ENCODE assay signal across 8 cellular contexts in the genomic region with DNA sequence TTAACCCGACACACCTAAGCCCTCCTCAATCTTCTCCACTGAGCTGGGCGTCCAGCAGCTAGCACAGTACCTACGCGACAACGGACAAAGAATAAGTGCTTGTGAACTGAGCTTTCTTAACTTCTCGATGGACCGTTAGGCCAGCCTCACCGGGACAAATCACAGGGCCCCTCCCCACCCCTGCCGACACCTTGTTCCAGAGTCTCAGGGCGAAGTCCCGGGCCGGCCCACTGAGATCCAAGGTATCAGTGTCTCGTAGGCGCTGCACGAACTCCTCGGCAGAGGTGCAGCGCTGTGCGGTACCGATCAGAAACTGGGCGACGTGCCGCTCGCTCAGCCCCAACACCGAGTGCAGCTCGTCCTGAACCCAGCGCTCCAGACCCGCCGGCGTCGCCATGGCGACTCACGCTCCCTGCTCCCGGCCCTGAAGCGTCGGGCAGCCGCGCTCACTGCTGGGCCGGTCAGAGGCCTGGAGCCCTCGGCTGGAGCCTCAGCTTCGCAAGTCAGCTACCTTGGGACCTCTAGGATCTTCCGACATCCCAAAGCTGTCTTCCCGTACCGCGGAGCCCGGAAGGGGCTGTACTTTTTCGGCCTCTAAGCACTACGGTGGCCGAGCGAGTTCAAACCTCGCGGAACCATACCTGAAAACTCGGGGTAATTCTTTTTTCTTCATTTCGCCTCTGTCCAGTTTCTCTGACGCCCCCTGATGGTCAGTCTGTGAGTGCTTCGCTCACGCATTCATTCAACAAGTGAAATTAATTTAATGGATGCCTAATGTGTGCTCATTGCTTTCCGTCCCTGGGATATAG. TPM values are rescaled to one million over a fixed set of nuclear protein-coding genes. Genes with fewer than 3 reads are reported as not detected.
DNase-seq lines count a peak whose midpoint lies in the region; ATAC-seq and TF ChIP-seq lines count a peak whose summit lies in the region.

DHX16 (minus strand) TSS at position 562 of the 809 bp plus-strand sequence; CDS start at position 397, 165 bp downstream.

- DNase-seq in GF-D8 (lab: John Stamatoyannopoulos, UW) (peak; percentile 82), NCI-H1048 (lab: John Stamatoyannopoulos, UW) (peak; percentile 82), SKM-1 (lab: John Stamatoyannopoulos, UW; ENCODE audit: unreplicated experiment) (peak; percentile 92), glomerular visceral epithelial cell (ENCODE audit: extremely low spot score) (peak; percentile 97), omental fat pad (ENCODE audit: low spot score) (peak; percentile 96), testis (peak; percentile 97)
- DNase-seq in activated naive CD4-positive, alpha-beta T cell treated with anti-CD3 and anti-CD28 coated beads, Interleukin-2, amount 50 U/mL, for 72 hours (ENCODE audit: low spot score in 2 of 2), result peak; percentile 91 to 93

- H3K4me1 ChIP-seq in HEK293 (ENCODE audit: control insufficient read depth, insufficient read depth, low read length), result 0 out of 2 replicates have a peak, but pooled peaks cover 3% of the 10 kb centered on the region
- H3K4me1 ChIP-seq in testis, result peaks cover 12% of the 10 kb centered on the region

- peak; percentile 79 to 83 for ATAC-seq in activated naive CD4-positive, alpha-beta T cell treated with anti-CD3 and anti-CD28 coated beads, Interleukin-2, amount 50 U/mL, for 72 hours
- peak; percentile 84 for ATAC-seq in omental fat pad (ENCODE audit: low FRiP score)

- H3K36me3 Mint-ChIP-seq in activated naive CD4-positive, alpha-beta T cell treated with anti-CD3 and anti-CD28 coated beads, Interleukin-2, amount 50 U/mL, for 72 hours, result peaks cover 12 to 19% of the 10 kb centered on the region in 2 donors

- intact Hi-C loops in testis (cut with DNase I; ENCODE audit: low total_unique reads), result no loop called here

- H3K27ac Mint-ChIP-seq in activated naive CD4-positive, alpha-beta T cell treated with anti-CD3 and anti-CD28 coated beads, Interleukin-2, amount 50 U/mL, for 72 hours, result peak within 1 kb of the TSS; percentile 83 to 86

- TF ChIP-seq CTCF in HEK293 (tag by site-specific recombination; IDR thresholded peaks at IDR 0.05), result peak; percentile 81; the same call in 1 of the 2 replicates
- TF ChIP-seq CTCF in omental fat pad (IDR thresholded peaks at IDR 0.05), result peak in 2 of 3 donors; percentile 19 to 52
- peak; percentile 83 to 98 (median 96) for TF ChIP-seq CTCF in testis (IDR thresholded peaks at IDR 0.05)

- CTCF ChIA-PET in HEK293 (lab: Yijun Ruan, JAX), result interaction anchor here (0.5 to 19.6 kb wide), 37 partner anchors 9 to 415 kb away, joined by 3 to 692 read pairs (median 4); partner anchors contain the start of genes GNL1, MDC1, NRM and TUBB

- no peaks in the 10 kb centered on the region for H3K9me3 Mint-ChIP-seq in activated naive CD4-positive, alpha-beta T cell treated with anti-CD3 and anti-CD28 coated beads, Interleukin-2, amount 50 U/mL, for 72 hours

- H3K27ac ChIP-seq in HEK293 (ENCODE audit: extremely low read depth, low read depth, low read length) (peak within 1 kb of the TSS; percentile 54; the same call in 1 of the 2 replicates), testis (peak within 1 kb of the TSS; percentile 44 to 77)

- H3K36me3 ChIP-seq in HEK293 (ENCODE audit: control insufficient read depth in 2 of 2, insufficient read depth in 1 of 2, low read length in 2 of 2) (peaks cover 35 to 43% of the 10 kb centered on the region in 2 experiments), testis (ENCODE audit: low read depth, missing control alignments) (no peaks in the 10 kb centered on the region)

- H3K4me3 ChIP-seq in HEK293 (ENCODE audit: low read depth, low read length), result peak within 1 kb of the TSS; percentile 60
- peak within 1 kb of the TSS; percentile 86 for H3K4me3 ChIP-seq in testis

- no peak for TF ChIP-seq POLR2A in testis (IDR thresholded peaks at IDR 0.05)

- no peaks in the 10 kb centered on the region for H3K9me3 ChIP-seq in HEK293 (ENCODE audit: control insufficient read depth, insufficient read depth, low read depth, low read length)
- no peaks in the 10 kb centered on the region for H3K9me3 ChIP-seq in testis

- WGBS in testis, 2 donors, result 0% methylated on average over 33 to 57 of the region's 57 CpGs

- POLR2A ChIA-PET in HEK293 (lab: Yijun Ruan, JAX), result interaction anchor here (0.5 to 2.7 kb wide), 28 partner anchors 8 to 190 kb away, joined by 3 to 39 read pairs (median 4); partner anchors contain the start of genes MDC1, MRPS18B and PPP1R10

- H3K27me3 ChIP-seq in testis, result no peaks in the 10 kb centered on the region

TF ChIP-seq in HEK293, 187 proteins besides CTCF, POLR2A, EP300 and RAD21 (continues in another document):
- TF ChIP-seq ZNF248 (tag by site-specific recombination; IDR thresholded peaks at IDR 0.05), result no peak
- no peak for TF ChIP-seq ZNF37A (tag by site-specific recombination; IDR thresholded peaks at IDR 0.05)
- TF ChIP-seq ZNF785 (tag by site-specific recombination; IDR thresholded peaks at IDR 0.05), result no peak
- TF ChIP-seq ZBTB1 (tag by site-specific recombination; IDR thresholded peaks at IDR 0.05), result no peak
- TF ChIP-seq ZNF585B (tag by site-specific recombination; IDR thresholded peaks at IDR 0.05), result no peak
- TF ChIP-seq, protein P1, sequence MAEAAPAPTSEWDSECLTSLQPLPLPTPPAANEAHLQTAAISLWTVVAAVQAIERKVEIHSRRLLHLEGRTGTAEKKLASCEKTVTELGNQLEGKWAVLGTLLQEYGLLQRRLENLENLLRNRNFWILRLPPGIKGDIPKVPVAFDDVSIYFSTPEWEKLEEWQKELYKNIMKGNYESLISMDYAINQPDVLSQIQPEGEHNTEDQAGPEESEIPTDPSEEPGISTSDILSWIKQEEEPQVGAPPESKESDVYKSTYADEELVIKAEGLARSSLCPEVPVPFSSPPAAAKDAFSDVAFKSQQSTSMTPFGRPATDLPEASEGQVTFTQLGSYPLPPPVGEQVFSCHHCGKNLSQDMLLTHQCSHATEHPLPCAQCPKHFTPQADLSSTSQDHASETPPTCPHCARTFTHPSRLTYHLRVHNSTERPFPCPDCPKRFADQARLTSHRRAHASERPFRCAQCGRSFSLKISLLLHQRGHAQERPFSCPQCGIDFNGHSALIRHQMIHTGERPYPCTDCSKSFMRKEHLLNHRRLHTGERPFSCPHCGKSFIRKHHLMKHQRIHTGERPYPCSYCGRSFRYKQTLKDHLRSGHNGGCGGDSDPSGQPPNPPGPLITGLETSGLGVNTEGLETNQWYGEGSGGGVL (tag by site-specific recombination; IDR thresholded peaks at IDR 0.05), result no peak
- TF ChIP-seq SALL2 (tag by site-specific recombination; IDR thresholded peaks at IDR 0.05; ENCODE audit: borderline replicate concordance), result no peak
- no peak for TF ChIP-seq ZNF776 (tag by site-specific recombination; IDR thresholded peaks at IDR 0.05; ENCODE audit: borderline replicate concordance)
- TF ChIP-seq ZFP41 (tag by site-specific recombination; IDR thresholded peaks at IDR 0.05; ENCODE audit: borderline replicate concordance), result no peak
- TF ChIP-seq HOXC10 (CRISPR knock-in tag; IDR thresholded peaks at IDR 0.05), result no peak
- peak; percentile 93 for TF ChIP-seq ZEB2 (tag by site-specific recombination; IDR thresholded peaks at IDR 0.05)
- no peak; the same call in 1 of the 2 replicates for TF ChIP-seq ZNF449 (tag by site-specific recombination; IDR thresholded peaks at IDR 0.05)
- no peak for TF ChIP-seq ZNF292 (tag by site-specific recombination; IDR thresholded peaks at IDR 0.05; ENCODE audit: borderline replicate concordance, low read depth)
- TF ChIP-seq ZNF626 (tag by site-specific recombination; IDR thresholded peaks at IDR 0.05), result no peak
- TF ChIP-seq REPIN1 (tag by site-specific recombination; IDR thresholded peaks at IDR 0.05; ENCODE audit: low read depth), result no peak
- TF ChIP-seq OSR2 (tag by site-specific recombination; IDR thresholded peaks at IDR 0.05), result no peak
- 0 out of 2 replicates have a peak, but pooled peaks have one; percentile 21 for TF ChIP-seq ZNF341 (tag by site-specific recombination; IDR thresholded peaks at IDR 0.05; ENCODE audit: low read depth)
- TF ChIP-seq, protein P2, sequence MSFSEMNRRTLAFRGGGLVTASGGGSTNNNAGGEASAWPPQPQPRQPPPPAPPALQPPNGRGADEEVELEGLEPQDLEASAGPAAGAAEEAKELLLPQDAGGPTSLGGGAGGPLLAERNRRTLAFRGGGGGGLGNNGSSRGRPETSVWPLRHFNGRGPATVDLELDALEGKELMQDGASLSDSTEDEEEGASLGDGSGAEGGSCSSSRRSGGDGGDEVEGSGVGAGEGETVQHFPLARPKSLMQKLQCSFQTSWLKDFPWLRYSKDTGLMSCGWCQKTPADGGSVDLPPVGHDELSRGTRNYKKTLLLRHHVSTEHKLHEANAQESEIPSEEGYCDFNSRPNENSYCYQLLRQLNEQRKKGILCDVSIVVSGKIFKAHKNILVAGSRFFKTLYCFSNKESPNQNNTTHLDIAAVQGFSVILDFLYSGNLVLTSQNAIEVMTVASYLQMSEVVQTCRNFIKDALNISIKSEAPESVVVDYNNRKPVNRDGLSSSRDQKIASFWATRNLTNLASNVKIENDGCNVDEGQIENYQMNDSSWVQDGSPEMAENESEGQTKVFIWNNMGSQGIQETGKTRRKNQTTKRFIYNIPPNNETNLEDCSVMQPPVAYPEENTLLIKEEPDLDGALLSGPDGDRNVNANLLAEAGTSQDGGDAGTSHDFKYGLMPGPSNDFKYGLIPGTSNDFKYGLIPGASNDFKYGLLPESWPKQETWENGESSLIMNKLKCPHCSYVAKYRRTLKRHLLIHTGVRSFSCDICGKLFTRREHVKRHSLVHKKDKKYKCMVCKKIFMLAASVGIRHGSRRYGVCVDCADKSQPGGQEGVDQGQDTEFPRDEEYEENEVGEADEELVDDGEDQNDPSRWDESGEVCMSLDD (tag by site-specific recombination; IDR thresholded peaks at IDR 0.05), result peak; percentile 54; the same call in 1 of the 2 replicates
- TF ChIP-seq GFI1B (tag by site-specific recombination; IDR thresholded peaks at IDR 0.05), result no peak

RNA-seq across cellular contexts. Expression of gene DHX16, which starts in this region (rescaled TPM):
- total RNA-seq in activated naive CD4-positive, alpha-beta T cell treated with anti-CD3 and anti-CD28 coated beads, Interleukin-2, amount 50 U/mL, for 72 hours, result 10 to 100 TPM; 31.7 to 37.5 TPM
- total RNA-seq in omental fat pad, result 10 to 100 TPM; 19.5 to 28.1 (median 24.3) TPM
- total RNA-seq in testis, result 10 to 100 TPM; 68.0 TPM
- polyA plus RNA-seq in testis (ENCODE audit: insufficient read depth, low read depth, low replicate concordance), result 109 TPM

Comparison
In these comparisons a context has a peak if more than half of its experiments do, and no peak if none do; other contexts are left out.
1. Peak in every context shown above with its lines: DNase-seq, ATAC-seq, H3K4me3 ChIP-seq and H3K27ac ChIP-seq.
2. CTCF ChIP-seq: peak in every context shown above with its lines; median percentile 96 in testis; 81 in HEK293; 36 in omental fat pad.